In the genomic region with DNA sequence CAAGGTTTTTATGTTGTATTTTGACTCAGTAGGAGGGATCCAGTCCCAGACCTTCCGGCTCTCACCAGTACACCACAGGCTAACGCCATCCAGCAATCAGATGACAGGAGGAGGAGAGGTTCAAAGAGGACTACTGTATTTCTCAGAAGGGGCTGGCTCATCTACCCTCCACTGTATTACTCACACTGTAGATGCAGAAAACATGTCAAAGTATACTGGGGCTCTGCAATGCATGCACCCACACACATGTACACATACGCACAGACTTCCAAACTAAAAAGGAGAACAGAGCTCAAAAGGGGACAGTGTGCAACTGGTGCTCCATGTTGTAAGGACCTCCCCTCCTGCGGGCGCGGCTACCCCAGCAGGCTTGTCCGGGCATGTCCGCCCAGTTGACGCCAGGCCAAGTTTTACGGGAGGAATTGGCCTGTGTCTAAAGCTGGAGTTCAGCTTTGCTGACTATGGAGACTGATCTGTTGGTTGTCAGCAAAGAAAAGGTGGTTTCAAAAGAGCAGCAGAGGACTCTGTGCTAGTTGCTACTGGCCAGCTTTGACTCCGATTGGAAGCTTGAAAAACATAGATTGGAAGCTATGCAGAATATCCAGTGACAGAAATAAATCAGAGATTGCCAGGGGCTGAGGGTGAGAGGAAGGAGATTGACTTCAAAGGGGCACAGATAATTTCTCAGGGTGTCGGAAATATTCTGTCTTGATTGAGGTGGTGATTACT, we compare ENCODE assay signal across 1 cellular context.
TF ChIP-seq lines count a peak whose summit lies in the region.

No MANE protein-coding gene starts in this region.

TF ChIP-seq in H1, 55 proteins besides CTCF, POLR2A, EP300 and RAD21:
- TF ChIP-seq NRF1 (IDR thresholded peaks at IDR 0.05; ENCODE audit: low read depth, low read length) (no peak), CTBP2 (IDR thresholded peaks at IDR 0.05; ENCODE audit: borderline replicate concordance, insufficient read depth, insufficient read length, low read length) (no peak), CBX8 (IDR thresholded peaks at IDR 0.05; ENCODE audit: borderline replicate concordance, low read depth, low read length) (no peak), E2F6 (IDR thresholded peaks at IDR 0.05) (no peak), SP2 (IDR thresholded peaks at IDR 0.05; ENCODE audit: low read length) (no peak), TCF12 (IDR thresholded peaks at IDR 0.05; ENCODE audit: low read depth, low read length) (no peak), JUND (IDR thresholded peaks at IDR 0.05; ENCODE audit: low read length) (no peak), JUN (IDR thresholded peaks at IDR 0.05; ENCODE audit: low read depth, low read length) (no peak), FOSL1 (IDR thresholded peaks at IDR 0.05; ENCODE audit: insufficient read depth, low read depth, low read length) (no peak), HDAC6 (IDR thresholded peaks at IDR 0.05; ENCODE audit: low read depth, low read length) (no peak), RNF2 (IDR thresholded peaks at IDR 0.05; ENCODE audit: borderline replicate concordance, low read depth, low read length, missing control alignments, poor library complexity, severe bottlenecking) (no peak), CEBPB (IDR thresholded peaks at IDR 0.05; ENCODE audit: low read depth, low read length) (no peak), NANOG (IDR thresholded peaks at IDR 0.05; ENCODE audit: insufficient read depth, low read depth, low read length, poor library complexity, severe bottlenecking) (no peak), ASH2L (IDR thresholded peaks at IDR 0.05; ENCODE audit: low read length) (no peak)
- TF ChIP-seq, protein P1, sequence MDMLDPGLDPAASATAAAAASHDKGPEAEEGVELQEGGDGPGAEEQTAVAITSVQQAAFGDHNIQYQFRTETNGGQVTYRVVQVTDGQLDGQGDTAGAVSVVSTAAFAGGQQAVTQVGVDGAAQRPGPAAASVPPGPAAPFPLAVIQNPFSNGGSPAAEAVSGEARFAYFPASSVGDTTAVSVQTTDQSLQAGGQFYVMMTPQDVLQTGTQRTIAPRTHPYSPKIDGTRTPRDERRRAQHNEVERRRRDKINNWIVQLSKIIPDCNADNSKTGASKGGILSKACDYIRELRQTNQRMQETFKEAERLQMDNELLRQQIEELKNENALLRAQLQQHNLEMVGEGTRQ (IDR thresholded peaks at IDR 0.05; ENCODE audit: low read length): no peak
TF ChIP-seq in H1: peak in this region for 0.
